Comparison of ENCODE assay signal across 14 cellular contexts in the genomic region with DNA sequence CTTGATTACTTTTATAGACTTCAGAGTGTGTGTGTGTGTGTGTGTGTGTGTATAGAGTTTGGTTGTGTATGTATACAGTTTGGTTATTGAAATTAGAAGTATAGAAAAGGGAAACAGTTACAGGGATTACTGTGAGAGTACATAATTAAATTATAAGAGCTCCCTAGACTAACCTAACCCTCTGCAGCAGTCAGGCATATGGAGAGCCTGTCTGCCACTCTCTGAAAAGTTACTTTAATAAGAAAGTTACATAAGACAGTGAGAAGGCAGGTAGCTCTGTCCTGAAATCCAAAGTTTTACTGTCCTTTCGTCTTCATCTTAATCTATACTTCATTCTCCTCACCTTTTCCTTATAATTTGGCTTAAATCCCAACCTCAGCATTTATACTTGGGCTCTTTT.
DNase-seq lines count a peak whose midpoint lies in the region; ATAC-seq and TF ChIP-seq lines count a peak whose summit lies in the region.
"Had no signal": no experiment of that assay in that cellular context is flagged by ENCODE, and none has a peak within 500 bp of the region (broad histone marks: within the 10 kb centered on the region; RNA-seq: fewer than 3 reads in every experiment).

No MANE protein-coding gene starts in this region.

- TF ChIP-seq CTCF in CD8-positive, alpha-beta T cell (IDR thresholded peaks at IDR 0.05), result no peak

- H3K9me3 ChIP-seq in CD4-positive, CD25-positive, alpha-beta regulatory T cell (ENCODE audit: control insufficient read depth in 2 of 2, low read length in 2 of 2), result no peaks in the 10 kb centered on the region
- H3K9me3 ChIP-seq in CD8-positive, alpha-beta T cell (ENCODE audit: low read length), result no peaks in the 10 kb centered on the region
- no peaks in the 10 kb centered on the region for H3K9me3 ChIP-seq in T-helper 17 cell (ENCODE audit: control insufficient read depth, low read length, poor library complexity, severe bottlenecking)

- peak overlapping the region; percentile 11 to 92 (median 52) for H3K27ac Mint-ChIP-seq in CD4-positive, CD25-positive, alpha-beta regulatory T cell
- peak overlapping the region; percentile 69 for H3K27ac Mint-ChIP-seq in CD8-positive, alpha-beta T cell
- H3K27ac Mint-ChIP-seq in T-helper 17 cell, result peak overlapping the region; percentile 43
- peak overlapping the region; percentile 75 to 94 for H3K27ac Mint-ChIP-seq in natural killer cell treated with Interleukin-12 subunit alpha and Interleukin-12 subunit beta and Interleukin-15 and Interleukin-18, amount 100 ng/mL, for 72 hours
- H3K27ac Mint-ChIP-seq: B cell, HFFc6 had no signal

- CTCF ChIA-PET in CD8-positive, alpha-beta T cell (lab: Charles Lee), result no interaction called here

- H3K27ac ChIP-seq in CD4-positive, CD25-positive, alpha-beta regulatory T cell (ENCODE audit: insufficient read depth, low read length, poor library complexity, severe bottlenecking), result peak overlapping the region; percentile 2
- H3K27ac ChIP-seq in CD8-positive, alpha-beta T cell (ENCODE audit: low read depth, low read length), result no peak overlapping the region

- H3K4me1 Mint-ChIP-seq in CD4-positive, CD25-positive, alpha-beta regulatory T cell, result peaks cover 40 to 68% (median 48%) of the 10 kb centered on the region in 4 donors
- H3K4me1 Mint-ChIP-seq in CD8-positive, alpha-beta T cell (ENCODE audit: low read depth), result peaks cover 62% of the 10 kb centered on the region
- peaks cover 20% of the 10 kb centered on the region for H3K4me1 Mint-ChIP-seq in T-helper 17 cell
- H3K4me1 Mint-ChIP-seq in natural killer cell treated with Interleukin-12 subunit alpha and Interleukin-12 subunit beta and Interleukin-15 and Interleukin-18, amount 100 ng/mL, for 72 hours (ENCODE audit: low read depth in 2 of 2), result peaks cover 45 to 55% of the 10 kb centered on the region in 2 donors

- peaks cover 50% of the 10 kb centered on the region for H3K36me3 ChIP-seq in CD4-positive, CD25-positive, alpha-beta regulatory T cell (ENCODE audit: control insufficient read depth, insufficient read depth, low read length)
- H3K36me3 ChIP-seq in CD8-positive, alpha-beta T cell (ENCODE audit: insufficient read depth, low read length), result peaks cover 36% of the 10 kb centered on the region

- peaks cover 0 to 5% (median 0%) of the 10 kb centered on the region in 7 donors for H3K9me3 Mint-ChIP-seq in CD4-positive, CD25-positive, alpha-beta regulatory T cell
- H3K9me3 Mint-ChIP-seq in CD8-positive, alpha-beta T cell, result no peaks in the 10 kb centered on the region
- no peaks in the 10 kb centered on the region for H3K9me3 Mint-ChIP-seq in natural killer cell treated with Interleukin-12 subunit alpha and Interleukin-12 subunit beta and Interleukin-15 and Interleukin-18, amount 100 ng/mL, for 72 hours
- H3K9me3 Mint-ChIP-seq: HFFc6 had no signal

- POLR2A ChIA-PET in CD8-positive, alpha-beta T cell (lab: Charles Lee), result interaction anchor here (1.3 to 1.8 kb wide), 2 partner anchors 8 to 12 kb away, joined by 4 to 5 read pairs; no protein-coding TSS in a partner anchor

- H3K4me3 Mint-ChIP-seq in CD4-positive, CD25-positive, alpha-beta regulatory T cell, result peak overlapping the region in 1 of 4 donors; percentile 39
- no peak overlapping the region for H3K4me3 Mint-ChIP-seq in CD8-positive, alpha-beta T cell
- no peak overlapping the region for H3K4me3 Mint-ChIP-seq in T-helper 17 cell
- peak overlapping the region; percentile 10 for H3K4me3 Mint-ChIP-seq in natural killer cell treated with Interleukin-12 subunit alpha and Interleukin-12 subunit beta and Interleukin-15 and Interleukin-18, amount 100 ng/mL, for 72 hours
- H3K4me3 Mint-ChIP-seq: B cell, HFFc6 had no signal

- H3K27me3 Mint-ChIP-seq in CD4-positive, CD25-positive, alpha-beta regulatory T cell, result no peaks in the 10 kb centered on the region
- H3K27me3 Mint-ChIP-seq in CD8-positive, alpha-beta T cell (ENCODE audit: low read depth), result no peaks in the 10 kb centered on the region
- H3K27me3 Mint-ChIP-seq in T-helper 17 cell, result no peaks in the 10 kb centered on the region
- no peaks in the 10 kb centered on the region for H3K27me3 Mint-ChIP-seq in natural killer cell treated with Interleukin-12 subunit alpha and Interleukin-12 subunit beta and Interleukin-15 and Interleukin-18, amount 100 ng/mL, for 72 hours
- H3K27me3 Mint-ChIP-seq: B cell had no signal

- no peak for ATAC-seq in CD4-positive, CD25-positive, alpha-beta regulatory T cell (ENCODE audit: low read depth in 2 of 2)
- no peak for ATAC-seq in CD8-positive, alpha-beta T cell
- no peak for ATAC-seq in T-helper 17 cell
- no peak for ATAC-seq in natural killer cell treated with Interleukin-12 subunit alpha and Interleukin-12 subunit beta and Interleukin-15 and Interleukin-18, amount 100 ng/mL, for 72 hours

- H3K36me3 Mint-ChIP-seq in CD4-positive, CD25-positive, alpha-beta regulatory T cell, result peaks cover 55% of the 10 kb centered on the region
- H3K36me3 Mint-ChIP-seq in CD8-positive, alpha-beta T cell, result peaks cover 78% of the 10 kb centered on the region
- H3K36me3 Mint-ChIP-seq in T-helper 17 cell (ENCODE audit: low read depth), result peaks cover 4% of the 10 kb centered on the region
- H3K36me3 Mint-ChIP-seq in natural killer cell treated with Interleukin-12 subunit alpha and Interleukin-12 subunit beta and Interleukin-15 and Interleukin-18, amount 100 ng/mL, for 72 hours, result peaks cover 20% of the 10 kb centered on the region

- DNase-seq in CD4-positive, CD25-positive, alpha-beta regulatory T cell, result no peak
- no peak for DNase-seq in CD8-positive, alpha-beta T cell
- DNase-seq in T-helper 17 cell (no peak), retina (no peak), GDM1 (lab: John Stamatoyannopoulos, UW) (no peak), COLO668 (lab: John Stamatoyannopoulos, UW; ENCODE audit: unreplicated experiment) (no peak)
- DNase-seq in natural killer cell treated with Interleukin-12 subunit alpha and Interleukin-12 subunit beta and Interleukin-15 and Interleukin-18, amount 100 ng/mL, for 72 hours (ENCODE audit: low spot score), result no peak
- DNase-seq: C1 segment of cervical spinal cord, DMS153, DMS79 treated with DMSO at 0.1 percent for 48 hours, EL, HCEC 1CT, HFFc6 had no signal

- peaks cover 18% of the 10 kb centered on the region for H3K4me1 ChIP-seq in CD4-positive, CD25-positive, alpha-beta regulatory T cell (ENCODE audit: control insufficient read depth, insufficient read depth, low read length, poor library complexity, severe bottlenecking)
- H3K4me1 ChIP-seq in CD8-positive, alpha-beta T cell (ENCODE audit: insufficient read depth, low read length), result peaks cover 21% of the 10 kb centered on the region

- intact Hi-C loops in CD8-positive, alpha-beta T cell (cut with DNase I, micrococcal nuclease), result loop anchor here in 1 of 2 experiments (2.0 to 10.0 kb wide), 2 partner anchors 17 to 163 kb away; no protein-coding TSS in a partner anchor

- H3K4me3 ChIP-seq in CD4-positive, CD25-positive, alpha-beta regulatory T cell (ENCODE audit: low read depth, low read length), result no peak overlapping the region
- H3K4me3 ChIP-seq in CD8-positive, alpha-beta T cell (ENCODE audit: low read depth, low read length), result no peak overlapping the region

- H3K27me3 ChIP-seq in CD4-positive, CD25-positive, alpha-beta regulatory T cell (ENCODE audit: control insufficient read depth, insufficient read depth, low read length), result no peaks in the 10 kb centered on the region
- H3K27me3 ChIP-seq in CD8-positive, alpha-beta T cell (ENCODE audit: insufficient read depth, low read length), result no peaks in the 10 kb centered on the region
